ENCODE assay signal across 27 cellular contexts in genomic region chr7:82294258-82294855, GRCh38.
A peak's percentile ranks its signal among the peaks of the same experiment; 100 is the strongest.
DNase-seq lines count a peak whose midpoint lies in the region; ATAC-seq and TF ChIP-seq lines count a peak whose summit lies in the region.
"Had no signal": no experiment of that assay in that cellular context is flagged by ENCODE, and none has a peak within 500 bp of the region (broad histone marks: within the 10 kb centered on the region; RNA-seq: fewer than 3 reads in every experiment).

No MANE protein-coding gene starts in this region.

- H3K27ac ChIP-seq in CD8-positive, alpha-beta memory T cell (ENCODE audit: low read depth, low read length) = no peak overlapping the region
- H3K27ac ChIP-seq: KMS-11, left ventricle myocardium inferior, PC-9 had no signal

- no peak for ATAC-seq in stimulated activated effector memory CD8-positive, alpha-beta T cell treated with anti-CD3 and anti-CD28 coated beads, Interleukin-12 subunit alpha, Interleukin-12 subunit beta, amount 100 ng/mL, for 72 hours
- ATAC-seq: activated naive CD4-positive, alpha-beta T cell treated with anti-CD3 and anti-CD28 coated beads, Interleukin-2, amount 50 U/mL, for 72 hours; CD8-positive, alpha-beta T cell; naive thymus-derived CD4-positive, alpha-beta T cell had no signal

- no peak overlapping the region for H3K27ac Mint-ChIP-seq in CD8-positive, alpha-beta memory T cell
- no peak overlapping the region for H3K27ac Mint-ChIP-seq in stimulated activated effector memory CD8-positive, alpha-beta T cell treated with anti-CD3 and anti-CD28 coated beads, Interleukin-12 subunit alpha, Interleukin-12 subunit beta, amount 100 ng/mL, for 72 hours
- H3K27ac Mint-ChIP-seq: activated naive CD4-positive, alpha-beta T cell treated with anti-CD3 and anti-CD28 coated beads, Interleukin-2, amount 50 U/mL, for 72 hours; CD8-positive, alpha-beta T cell; mesothelial cell of epicardium; naive thymus-derived CD4-positive, alpha-beta T cell had no signal

- no peaks in the 10 kb centered on the region for H3K27me3 Mint-ChIP-seq in CD8-positive, alpha-beta memory T cell
- H3K27me3 Mint-ChIP-seq: central memory CD8-positive, alpha-beta T cell had no signal

- H3K36me3 Mint-ChIP-seq in CD8-positive, alpha-beta memory T cell = no peaks in the 10 kb centered on the region
- no peaks in the 10 kb centered on the region for H3K36me3 Mint-ChIP-seq in stimulated activated effector memory CD8-positive, alpha-beta T cell treated with anti-CD3 and anti-CD28 coated beads, Interleukin-12 subunit alpha, Interleukin-12 subunit beta, amount 100 ng/mL, for 72 hours
- H3K36me3 Mint-ChIP-seq: activated naive CD4-positive, alpha-beta T cell treated with anti-CD3 and anti-CD28 coated beads, Interleukin-2, amount 50 U/mL, for 72 hours; CD8-positive, alpha-beta T cell; naive thymus-derived CD4-positive, alpha-beta T cell had no signal

- CTCF ChIA-PET in CD8-positive, alpha-beta memory T cell (lab: Charles Lee) = no interaction called here

- H3K4me1 Mint-ChIP-seq in CD8-positive, alpha-beta memory T cell = no peaks in the 10 kb centered on the region
- H3K4me1 Mint-ChIP-seq in stimulated activated effector memory CD8-positive, alpha-beta T cell treated with anti-CD3 and anti-CD28 coated beads, Interleukin-12 subunit alpha, Interleukin-12 subunit beta, amount 100 ng/mL, for 72 hours = no peaks in the 10 kb centered on the region
- H3K4me1 Mint-ChIP-seq: central memory CD8-positive, alpha-beta T cell; naive thymus-derived CD4-positive, alpha-beta T cell had no signal

- H3K4me3 Mint-ChIP-seq in CD8-positive, alpha-beta memory T cell = no peak overlapping the region
- no peak overlapping the region for H3K4me3 Mint-ChIP-seq in stimulated activated effector memory CD8-positive, alpha-beta T cell treated with anti-CD3 and anti-CD28 coated beads, Interleukin-12 subunit alpha, Interleukin-12 subunit beta, amount 100 ng/mL, for 72 hours
- H3K4me3 Mint-ChIP-seq: CD8-positive, alpha-beta T cell; central memory CD8-positive, alpha-beta T cell; mesothelial cell of epicardium; naive thymus-derived CD4-positive, alpha-beta T cell had no signal

- H3K9me3 ChIP-seq in adipocyte (ENCODE audit: control insufficient read depth, low read length) = peaks cover 4% of the 10 kb centered on the region
- no peaks in the 10 kb centered on the region for H3K9me3 ChIP-seq in CD8-positive, alpha-beta memory T cell (ENCODE audit: low read length)

- peaks cover 0 to 8% (median 2%) of the 10 kb centered on the region in 5 donors for H3K9me3 Mint-ChIP-seq in CD8-positive, alpha-beta memory T cell
- H3K9me3 Mint-ChIP-seq in stimulated activated effector memory CD8-positive, alpha-beta T cell treated with anti-CD3 and anti-CD28 coated beads, Interleukin-12 subunit alpha, Interleukin-12 subunit beta, amount 100 ng/mL, for 72 hours = peaks cover 7% of the 10 kb centered on the region
- H3K9me3 Mint-ChIP-seq: CD8-positive, alpha-beta T cell had no signal

- H3K27me3 ChIP-seq in adipocyte (replicated peaks; ENCODE audit: control insufficient read depth, insufficient read depth, low read length) = no peaks in the 10 kb centered on the region
- H3K27me3 ChIP-seq in CD8-positive, alpha-beta memory T cell (ENCODE audit: insufficient read depth, low read length, poor library complexity, severe bottlenecking) = no peaks in the 10 kb centered on the region

- H3K4me1 ChIP-seq in adipocyte (ENCODE audit: control insufficient read depth, insufficient read depth, low read length) = peaks cover 12% of the 10 kb centered on the region
- no peaks in the 10 kb centered on the region for H3K4me1 ChIP-seq in CD8-positive, alpha-beta memory T cell (ENCODE audit: insufficient read depth, low read length)

- POLR2A ChIA-PET in CD8-positive, alpha-beta memory T cell (lab: Charles Lee) = no interaction called here

- peak overlapping the region; percentile 29 for H3K9ac ChIP-seq in adipocyte (ENCODE audit: low read length)
- H3K9ac ChIP-seq: KMS-11 had no signal

- H3K36me3 ChIP-seq in adipocyte (ENCODE audit: control insufficient read depth, insufficient read depth, low read length, severe bottlenecking) = no peaks in the 10 kb centered on the region
- H3K36me3 ChIP-seq in CD8-positive, alpha-beta memory T cell (ENCODE audit: insufficient read depth, low read length) = no peaks in the 10 kb centered on the region
- H3K36me3 ChIP-seq: left ventricle myocardium inferior had no signal

- no peak for TF ChIP-seq CTCF in fibroblast of pulmonary artery (IDR thresholded peaks at IDR 0.05; ENCODE audit: low read length, missing control alignments)

- H3K4me3 ChIP-seq in adipocyte (ENCODE audit: low read length) = peak overlapping the region; percentile 44
- H3K4me3 ChIP-seq in fibroblast of pulmonary artery (replicated peaks; ENCODE audit: low read depth, low read length) = no peak overlapping the region
- no peak overlapping the region for H3K4me3 ChIP-seq in CD8-positive, alpha-beta memory T cell (ENCODE audit: low read length)
- H3K4me3 ChIP-seq: left ventricle myocardium inferior, PC-9 had no signal

- DNase-seq in GM04503 (ENCODE audit: low read depth) (peak; percentile 23), adipocyte (ENCODE audit: low read depth) (no peak), fibroblast of pulmonary artery (ENCODE audit: low read depth) (peak; percentile 11), NCI-H446 (lab: John Stamatoyannopoulos, UW) (no peak), NCI-H524 (lab: John Stamatoyannopoulos, UW) (no peak)
- DNase-seq in CD8-positive, alpha-beta memory T cell = no peak
- DNase-seq in stimulated activated effector memory CD8-positive, alpha-beta T cell treated with anti-CD3 and anti-CD28 coated beads, Interleukin-12 subunit alpha, Interleukin-12 subunit beta, amount 100 ng/mL, for 72 hours (ENCODE audit: low spot score in 2 of 2) = no peak
- DNase-seq: activated CD4-positive, alpha-beta T cell treated with anti-CD3 and anti-CD28 coated beads, Interleukin-2, amount 50 U/mL, for 48 hours; activated CD8-positive, alpha-beta memory T cell treated with anti-CD3 and anti-CD28 coated beads, Interleukin-2, amount 50 U/mL, for 4 hours; CD8-positive, alpha-beta T cell; DMS153; foreskin melanocyte; left ventricle myocardium inferior; naive thymus-derived CD4-positive, alpha-beta T cell; NCI-H1436; NCI-H2107; NK-92 treated with Interleukin-12 subunit alpha and Interleukin-12 subunit beta, amount 100 ng/mL, for 24 hours; occipital lobe; PC-9; retina; SHP77 treated with DMSO at 0.1 percent for 48 hours; stimulated activated CD4-positive, alpha-beta T cell treated with anti-CD3 and anti-CD28 coated beads, Interleukin-2, amount 100 ng/mL, for 48 hours; stimulated activated naive CD4-positive, alpha-beta T cell had no signal

Comparison
In these comparisons a context has a peak if more than half of its experiments do, and no peak if none do; other contexts are left out.
1. DNase-seq: peak in GM04503 (single experiment) and fibroblast of pulmonary artery (single experiment); none in adipocyte (single experiment), CD8-positive, alpha-beta memory T cell (0 of 5), stimulated activated effector memory CD8-positive, alpha-beta T cell treated with anti-CD3 and anti-CD28 coated beads, Interleukin-12 subunit alpha, Interleukin-12 subunit beta, amount 100 ng/mL, for 72 hours (0 of 2), NCI-H446 (0 of 2) and NCI-H524 (0 of 2).